In genomic region chr7:116518971-116519370, GRCh38 we compare ENCODE assay signal across 21 cellular contexts. TPM values are rescaled to one million over a fixed set of nuclear protein-coding genes. Genes with fewer than 3 reads are reported as not detected.
"Had no signal": no experiment of that assay in that cellular context is flagged by ENCODE, and none has a peak within 500 bp of the region (broad histone marks: within the 10 kb centered on the region; RNA-seq: fewer than 3 reads in every experiment).

No MANE protein-coding gene starts in this region.

- H3K9me3 ChIP-seq: heart right ventricle, neutrophil, pancreas, psoas muscle, right atrium auricular region, spleen, thoracic aorta, upper lobe of left lung had no signal

- DNase-seq: activated CD4-positive, alpha-beta T cell treated with anti-CD3 and anti-CD28 coated beads, Interleukin-2, amount 50 U/mL, for 1 hour; activated CD8-positive, alpha-beta T cell treated with anti-CD3 and anti-CD28 coated beads, Interleukin-2, amount 10 ng/mL, durations not matched to agents 7 days and 5 days; activated gamma-delta T cell treated with Interleukin-2 at 50 U/mL for 16 hours; activated T-cell treated with anti-CD3 and anti-CD28 coated beads, Interleukin-2, amount 50 U/mL, for 1 hour; anterior cingulate cortex; brain microvascular endothelial cell; caudate nucleus; effector CD4-positive, alpha-beta T cell; foreskin fibroblast; heart right ventricle; islet precursor cell; left colon; pancreas; psoas muscle; spleen; stimulated activated CD4-positive, alpha-beta T cell treated with anti-CD3 and anti-CD28 coated beads, Interleukin-4, amount 100 ng/mL, for 1 hour; stimulated activated naive CD4-positive, alpha-beta T cell; upper lobe of left lung had no signal

- H3K27ac ChIP-seq: brain microvascular endothelial cell, heart right ventricle, neutrophil, pancreas, psoas muscle, right atrium auricular region, spleen, thoracic aorta, upper lobe of left lung had no signal

- H3K27me3 ChIP-seq: brain microvascular endothelial cell, pancreas, right atrium auricular region, upper lobe of left lung had no signal

- H3K4me1 ChIP-seq: pancreas, psoas muscle had no signal

- ATAC-seq: activated CD8-positive, alpha-beta T cell treated with anti-CD3 and anti-CD28 coated beads, Interleukin-2, amount 10 ng/mL, durations not matched to agents 7 days and 5 days; heart right ventricle; left colon; pancreas; psoas muscle had no signal

- H3K4me3 ChIP-seq: heart right ventricle, pancreas, psoas muscle, right atrium auricular region, spleen, thoracic aorta, upper lobe of left lung had no signal

- H3K36me3 ChIP-seq: brain microvascular endothelial cell, heart right ventricle, neutrophil, pancreas, right atrium auricular region, spleen, thoracic aorta, upper lobe of left lung had no signal

RNA-seq across cellular contexts. Expression of gene CAV1, which starts 5.9 kb away (rescaled TPM):
- total RNA-seq: activated CD8-positive, alpha-beta T cell treated with anti-CD3 and anti-CD28 coated beads, Interleukin-2, amount 10 ng/mL, durations not matched to agents 7 days and 5 days had no signal

RNA-seq across cellular contexts. Expression of gene CAV2, which starts 19.4 kb away (rescaled TPM):
- total RNA-seq: activated CD8-positive, alpha-beta T cell treated with anti-CD3 and anti-CD28 coated beads, Interleukin-2, amount 10 ng/mL, durations not matched to agents 7 days and 5 days had no signal
